ENCODE assay signal across 22 cellular contexts in the genomic region with DNA sequence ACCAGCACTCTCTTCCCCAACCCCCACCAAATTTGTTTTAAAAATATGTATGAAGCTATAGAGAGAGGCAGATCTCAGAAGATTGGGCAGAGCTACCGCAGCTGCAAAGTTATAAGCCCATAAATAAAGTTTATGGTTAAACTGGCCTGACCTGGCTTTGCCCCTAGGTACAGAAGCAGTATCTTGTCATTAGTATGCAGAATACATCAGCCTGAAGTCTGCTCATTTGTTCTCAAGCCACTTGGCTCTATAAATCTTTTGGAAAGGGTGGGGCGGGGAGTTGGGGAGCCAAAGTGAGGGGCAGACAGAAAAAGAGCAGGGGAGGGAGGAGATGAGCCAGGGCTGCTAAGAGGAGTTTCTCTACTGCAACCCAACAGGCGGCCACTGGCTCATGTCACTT.
"Had no signal": no experiment of that assay in that cellular context is flagged by ENCODE, and none has a peak within 500 bp of the region (broad histone marks: within the 10 kb centered on the region; RNA-seq: fewer than 3 reads in every experiment).

No MANE protein-coding gene starts in this region.

- DNase-seq: activated B cell treated with CpG ODN at 0.5 μM for 24 hours; activated CD4-positive, alpha-beta T cell treated with anti-CD3 and anti-CD28 coated beads for 36 hours; activated CD4-positive, alpha-beta T cell treated with anti-CD3 and anti-CD28 coated beads, Interleukin-2, amount 50 U/mL, for 4 hours; activated CD8-positive, alpha-beta memory T cell treated with anti-CD3 and anti-CD28 coated beads for 24 hours; activated CD8-positive, alpha-beta memory T cell treated with anti-CD3 and anti-CD28 coated beads, Interleukin-2, amount 50 U/mL, for 4 hours; activated naive CD4-positive, alpha-beta T cell; activated T-cell treated with anti-CD3 and anti-CD28 coated beads, Interleukin-2, amount 50 U/mL, for 4 hours; adrenal gland; brain microvascular endothelial cell; dermis blood vessel endothelial cell; effector CD8-positive, alpha-beta T cell; erythroblast; foreskin melanocyte; glutamatergic neuron; immature natural killer cell; kidney glomerular epithelial cell; left ventricle myocardium superior; mammary epithelial cell; right lobe of liver; stimulated activated CD4-positive, alpha-beta T cell treated with anti-CD3 and anti-CD28 coated beads, Interleukin-1b, Interleukin-23, amount 100 ng/mL, for 48 hours; stimulated activated naive CD8-positive, alpha-beta T cell treated with anti-CD3 and anti-CD28 coated beads, Interleukin-15, amount 100 ng/mL, for 72 hours; tibial artery had no signal

- ATAC-seq: activated CD4-positive, alpha-beta T cell treated with anti-CD3 and anti-CD28 coated beads for 36 hours; activated T-cell treated with anti-CD3 and anti-CD28 coated beads, Interleukin-2, amount 50 U/mL, for 4 hours; left ventricle myocardium superior; right lobe of liver; stimulated activated naive CD8-positive, alpha-beta T cell treated with anti-CD3 and anti-CD28 coated beads, Interleukin-15, amount 100 ng/mL, for 72 hours had no signal
